Comparison of ENCODE assay signal across 11 cellular contexts in the genomic region with DNA sequence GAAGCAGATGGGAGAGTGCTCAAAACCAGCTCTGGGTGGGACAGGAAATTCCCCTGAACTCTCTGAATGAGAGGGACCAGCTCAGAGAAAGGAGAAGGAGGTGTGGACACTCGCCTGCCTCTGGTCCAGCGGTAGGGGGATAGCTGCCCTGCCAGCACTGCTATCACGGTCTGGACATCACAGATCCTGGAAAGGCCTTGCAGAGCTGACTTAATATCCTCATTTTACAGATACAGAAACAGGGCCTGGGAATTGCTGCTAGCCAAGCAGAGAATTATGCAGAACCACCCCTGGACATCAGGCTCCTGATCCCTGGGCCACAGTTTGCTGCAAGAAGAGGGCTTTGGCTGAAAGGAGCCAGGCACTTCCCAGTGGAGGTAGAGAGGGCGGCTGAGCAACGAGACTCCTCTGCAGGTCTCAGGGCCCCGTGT. TPM values are rescaled to one million over a fixed set of nuclear protein-coding genes. Genes with fewer than 3 reads are reported as not detected.
DNase-seq lines count a peak whose midpoint lies in the region; ATAC-seq, FAIRE-seq and TF ChIP-seq lines count a peak whose summit lies in the region.
"Had no signal": no experiment of that assay in that cellular context is flagged by ENCODE, and none has a peak within 500 bp of the region (broad histone marks: within the 10 kb centered on the region; RNA-seq: fewer than 3 reads in every experiment).

No MANE protein-coding gene starts in this region.

- H3K9me3 Mint-ChIP-seq in activated naive CD4-positive, alpha-beta T cell treated with anti-CD3 and anti-CD28 coated beads, Interleukin-2, amount 50 U/mL, for 72 hours, result no peaks in the 10 kb centered on the region

- no peak for TF ChIP-seq EP300 in HepG2 (IDR thresholded peaks at IDR 0.05; ENCODE audit: low read depth in 2 of 2, low read length in 2 of 2)
- no peak for TF ChIP-seq EP300 in HepG2 (CRISPR knock-in tag; IDR thresholded peaks at IDR 0.05; ENCODE audit: borderline replicate concordance)

- BruUV-seq in HepG2 (replicated peaks; lab: Mats Ljungman, UMichigan), result no TSS peak

- H3K4me1 ChIP-seq in HepG2 (ENCODE audit: insufficient read depth, low read length), result peaks cover 24% of the 10 kb centered on the region
- H3K4me1 ChIP-seq in right lobe of liver, result peaks cover 0 to 18% (median 0%) of the 10 kb centered on the region in 4 donors
- H3K4me1 ChIP-seq in lower lobe of right lung, result peaks cover 28% of the 10 kb centered on the region
- no peaks in the 10 kb centered on the region for H3K4me1 ChIP-seq in urinary bladder (ENCODE audit: insufficient read depth)
- H3K4me1 ChIP-seq: body of pancreas had no signal

- no peak for TF ChIP-seq CTCF in HepG2 (CRISPR knock-in tag; IDR thresholded peaks at IDR 0.05)
- TF ChIP-seq CTCF in right lobe of liver (IDR thresholded peaks at IDR 0.05), result no peak
- no peak for TF ChIP-seq CTCF in lower lobe of right lung (IDR thresholded peaks at IDR 0.05)
- TF ChIP-seq CTCF in GM20000 (IDR thresholded peaks at IDR 0.05; ENCODE audit: extremely low read depth, missing control alignments), result no peak

- H3K27ac ChIP-seq in HepG2 (ENCODE audit: extremely low read length, insufficient read depth, low read length) (no peak overlapping the region), right lobe of liver (no peak overlapping the region), lower lobe of right lung (peak overlapping the region; percentile 24), urinary bladder (ENCODE audit: low read depth) (peak overlapping the region; percentile 4)
- H3K27ac ChIP-seq: body of pancreas had no signal

- ATAC-seq in HepG2 (peak; percentile 71), right lobe of liver (no peak), lower lobe of right lung (no peak)
- ATAC-seq in activated naive CD4-positive, alpha-beta T cell treated with anti-CD3 and anti-CD28 coated beads, Interleukin-2, amount 50 U/mL, for 72 hours, result no peak
- ATAC-seq: body of pancreas had no signal

- H4K20me1 ChIP-seq in HepG2 (ENCODE audit: insufficient read depth, low read length), result no peaks in the 10 kb centered on the region

- peak overlapping the region; percentile 92 to 100 for H3K27ac Mint-ChIP-seq in activated naive CD4-positive, alpha-beta T cell treated with anti-CD3 and anti-CD28 coated beads, Interleukin-2, amount 50 U/mL, for 72 hours

- peaks cover 91 to 93% of the 10 kb centered on the region in 2 donors for H3K36me3 Mint-ChIP-seq in activated naive CD4-positive, alpha-beta T cell treated with anti-CD3 and anti-CD28 coated beads, Interleukin-2, amount 50 U/mL, for 72 hours

- peak overlapping the region; percentile 10; the same call in 1 of the 2 replicates for H3K4me2 ChIP-seq in HepG2 (ENCODE audit: low read depth, low read length)

- DNase-seq in HepG2 (ENCODE audit: low spot score), result no peak
- DNase-seq in right lobe of liver, result no peak
- DNase-seq in activated naive CD4-positive, alpha-beta T cell treated with anti-CD3 and anti-CD28 coated beads, Interleukin-2, amount 50 U/mL, for 72 hours (ENCODE audit: low spot score in 2 of 2), result no peak
- DNase-seq in lower lobe of right lung, result no peak
- no peak for DNase-seq in germinal center (ENCODE audit: low spot score)
- no peak for DNase-seq in NCI-H524 (lab: John Stamatoyannopoulos, UW)
- DNase-seq in GM20000 (ENCODE audit: low spot score), result no peak
- DNase-seq: body of pancreas, C1 segment of cervical spinal cord, NCI-H2081 had no signal

- H3K36me3 ChIP-seq in HepG2 (replicated peaks in 1 of 2; ENCODE audit: control insufficient read depth in 1 of 2, insufficient read depth in 2 of 2, low read length in 2 of 2) (no peaks in the 10 kb centered on the region), right lobe of liver (no peaks in the 10 kb centered on the region), lower lobe of right lung (no peaks in the 10 kb centered on the region), urinary bladder (ENCODE audit: insufficient read depth) (no peaks in the 10 kb centered on the region)

- 3% methylated on average over 5 of the region's 6 CpGs for WGBS in HepG2 (ENCODE audit: low lambda C conversion rate)
- WGBS in right lobe of liver (ENCODE audit: insufficient coverage, low coverage, low lambda C conversion rate, missing lambda C conversion rate), result 37% methylated on average over 6 of the region's 6 CpGs
- WGBS in urinary bladder, result 29% methylated on average over 6 of the region's 6 CpGs

- in situ Hi-C loops in HepG2 (cut with HindIII; ENCODE audit: extremely low pct_ligation_motif_present, low pct_unique_long_range_greater_than_20kb), result no loop called here

- TF ChIP-seq RAD21 in HepG2 (CRISPR knock-in tag; IDR thresholded peaks at IDR 0.05), result no peak

- H3K9me3 ChIP-seq in HepG2 (ENCODE audit: low read length) (no peaks in the 10 kb centered on the region), right lobe of liver (no peaks in the 10 kb centered on the region), lower lobe of right lung (no peaks in the 10 kb centered on the region)
- H3K9me3 ChIP-seq: body of pancreas had no signal

- H3K27me3 ChIP-seq in HepG2 (ENCODE audit: control insufficient read depth in 1 of 2, insufficient read depth in 2 of 2, low read length in 2 of 2), result peaks cover 0 to 5% of the 10 kb centered on the region in 2 experiments; a peak in 1 of 5 replicates
- H3K27me3 ChIP-seq in right lobe of liver, result no peaks in the 10 kb centered on the region
- no peaks in the 10 kb centered on the region for H3K27me3 ChIP-seq in lower lobe of right lung (ENCODE audit: low read depth)
- H3K27me3 ChIP-seq: body of pancreas had no signal

- POLR2A ChIA-PET in HepG2 (lab: Yijun Ruan, JAX), result no interaction called here

- H2AFZ ChIP-seq in HepG2 (ENCODE audit: low read length), result no peak overlapping the region

- FAIRE-seq in HepG2 (lab: Jason Lieb, UNC), result no peak

- no peaks in the 10 kb centered on the region for H3K79me2 ChIP-seq in HepG2 (ENCODE audit: insufficient read depth, low read length)

- no peak for TF ChIP-seq POLR2A in HepG2 (IDR thresholded peaks at IDR 0.05; ENCODE audit: insufficient read depth in 1 of 2, low read depth in 2 of 2, low read length in 2 of 2)
- no peak for TF ChIP-seq POLR2A in right lobe of liver (IDR thresholded peaks at IDR 0.05)

- intact Hi-C loops in HepG2 (cut with micrococcal nuclease; ENCODE audit: unreplicated experiment) (no loop called here), right lobe of liver (cut with DNase I) (loop anchor here in 1 of 2 donors (10.0 kb wide), 1 partner anchor 47 kb away; the partner anchor contains the start of gene PHF19), lower lobe of right lung (cut with DNase I) (no loop called here)

- H3K9ac ChIP-seq in HepG2 (ENCODE audit: insufficient read depth, low read depth, low read length), result no peak overlapping the region

- CTCF ChIA-PET in HepG2 (lab: Yijun Ruan, JAX; ENCODE audit: low intra/inter-chr PET ratio, low total read pairs), result no interaction called here

- H3K4me3 ChIP-seq in HepG2 (replicated peaks in 1 of 3; ENCODE audit: insufficient read depth in 1 of 3, low read depth in 2 of 3, low read length in 3 of 3), result no peak overlapping the region
- H3K4me3 ChIP-seq in right lobe of liver, result no peak overlapping the region
- H3K4me3 ChIP-seq in lower lobe of right lung, result no peak overlapping the region
- no peak overlapping the region for H3K4me3 ChIP-seq in urinary bladder (ENCODE audit: low read depth, low read length)
- H3K4me3 ChIP-seq: body of pancreas had no signal

RNA-seq across cellular contexts. Expression of gene TRAF1, which starts 4.8 kb away (rescaled TPM):
- total RNA-seq in HepG2 (2016; rRNA removed; fragmentation: Illumina TruSeq; extraction: Trizol) (0.11 and 0.44 TPM in 2 replicates), right lobe of liver (1 to 10 TPM in 5 of 6 experiments, under 1 TPM in 1; 0.99 to 2.5 (median 2.1) TPM), lower lobe of right lung (5.8 TPM), urinary bladder (4.5 TPM)
- 0.09 and 0.10 TPM in 2 replicates for total RNA-seq in HepG2 (2016; cell fraction: cytosol; rRNA removed; fragmentation: Illumina TruSeq; extraction: Trizol; ENCODE audit: low read depth)
- 0.25 and 0.39 TPM in 2 replicates for total RNA-seq in HepG2 (2016; cell fraction: insoluble cytoplasmic fraction; rRNA removed; fragmentation: Illumina TruSeq; extraction: Trizol)
- total RNA-seq in HepG2 (2016; cell fraction: membrane; rRNA removed; fragmentation: Illumina TruSeq; extraction: Trizol), result 0.09 and 0.21 TPM in 2 replicates
- total RNA-seq in HepG2 (2016; cell fraction: nucleus; rRNA removed; fragmentation: Illumina TruSeq; extraction: Trizol), result 0.75 and 0.87 TPM in 2 replicates
- polyA plus RNA-seq in HepG2 (2011; rRNA removed) (1.0 and 1.8 TPM in 2 replicates), urinary bladder (5.3 TPM)
- 0.48 and 0.60 TPM in 2 replicates for polyA plus RNA-seq in HepG2 (2011; cell fraction: cytosol; rRNA removed)
- polyA plus RNA-seq in HepG2 (2011; cell fraction: nucleus; rRNA removed), result 5.5 and 7.6 TPM in 2 replicates
- polyA plus RNA-seq in HepG2 (2012), result 0.59 and 0.96 TPM in 2 replicates
- polyA plus RNA-seq in HepG2 (2016; cell fraction: cytosol; fragmentation: Illumina TruSeq; extraction: Trizol; ENCODE audit: low read depth), result 0.07 and 0.10 TPM in 2 replicates
- polyA plus RNA-seq in HepG2 (2016; cell fraction: insoluble cytoplasmic fraction; fragmentation: Illumina TruSeq; extraction: Trizol; ENCODE audit: low read depth), result 0.19 and 0.26 TPM in 2 replicates
- polyA plus RNA-seq in HepG2 (2016; cell fraction: membrane; fragmentation: Illumina TruSeq; extraction: Trizol; ENCODE audit: low read depth), result 0.09 and 0.19 TPM in 2 replicates
- polyA plus RNA-seq in HepG2 (2016; cell fraction: nucleus; fragmentation: Illumina TruSeq; extraction: Trizol; ENCODE audit: insufficient read depth, low read depth), result 2.2 TPM in 2 replicates
- polyA minus RNA-seq in HepG2 (2011; rRNA and poly(A)+ RNA removed; ENCODE audit: low replicate concordance), result 0.91 and 1.4 TPM in 2 replicates
- polyA minus RNA-seq in HepG2 (2011; cell fraction: cytosol; rRNA and poly(A)+ RNA removed), result 0.09 and 0.20 TPM in 2 replicates
- 3.5 and 3.7 TPM in 2 replicates for polyA minus RNA-seq in HepG2 (2011; cell fraction: nucleus; rRNA and poly(A)+ RNA removed)
- 100 to 1,000 TPM in 1 of 2 donors, 10 to 100 TPM in 1; 99.5 to 100 TPM for total RNA-seq in activated naive CD4-positive, alpha-beta T cell treated with anti-CD3 and anti-CD28 coated beads, Interleukin-2, amount 50 U/mL, for 72 hours

RNA-seq across cellular contexts. Expression of gene PHF19, which starts 44.8 kb away (rescaled TPM):
- total RNA-seq in HepG2 (2016; rRNA removed; fragmentation: Illumina TruSeq; extraction: Trizol) (38.9 and 41.3 TPM in 2 replicates), right lobe of liver (1 to 10 TPM; 2.2 to 8.0 (median 5.2) TPM), lower lobe of right lung (24.4 TPM), urinary bladder (36.6 TPM)
- 37.4 and 48.9 TPM in 2 replicates for total RNA-seq in HepG2 (2016; cell fraction: cytosol; rRNA removed; fragmentation: Illumina TruSeq; extraction: Trizol; ENCODE audit: low read depth)
- 37.1 and 41.5 TPM in 2 replicates for total RNA-seq in HepG2 (2016; cell fraction: insoluble cytoplasmic fraction; rRNA removed; fragmentation: Illumina TruSeq; extraction: Trizol)
- 43.2 and 56.9 TPM in 2 replicates for total RNA-seq in HepG2 (2016; cell fraction: membrane; rRNA removed; fragmentation: Illumina TruSeq; extraction: Trizol)
- total RNA-seq in HepG2 (2016; cell fraction: nucleus; rRNA removed; fragmentation: Illumina TruSeq; extraction: Trizol), result 34.7 and 40.7 TPM in 2 replicates
- polyA plus RNA-seq in HepG2 (2011; rRNA removed) (25.5 and 29.7 TPM in 2 replicates), urinary bladder (44.6 TPM)
- 20.2 and 33.0 TPM in 2 replicates for polyA plus RNA-seq in HepG2 (2011; cell fraction: cytosol; rRNA removed)
- polyA plus RNA-seq in HepG2 (2011; cell fraction: nucleus; rRNA removed), result 61.0 and 76.3 TPM in 2 replicates
- polyA plus RNA-seq in HepG2 (2012), result 20.3 and 24.3 TPM in 2 replicates
- 79.2 and 107 TPM in 2 replicates for polyA plus RNA-seq in HepG2 (2016; cell fraction: cytosol; fragmentation: Illumina TruSeq; extraction: Trizol; ENCODE audit: low read depth)
- polyA plus RNA-seq in HepG2 (2016; cell fraction: insoluble cytoplasmic fraction; fragmentation: Illumina TruSeq; extraction: Trizol; ENCODE audit: low read depth), result 42.2 and 45.3 TPM in 2 replicates
- 66.8 and 74.2 TPM in 2 replicates for polyA plus RNA-seq in HepG2 (2016; cell fraction: membrane; fragmentation: Illumina TruSeq; extraction: Trizol; ENCODE audit: low read depth)
- 60.4 and 66.8 TPM in 2 replicates for polyA plus RNA-seq in HepG2 (2016; cell fraction: nucleus; fragmentation: Illumina TruSeq; extraction: Trizol; ENCODE audit: insufficient read depth, low read depth)
- polyA minus RNA-seq in HepG2 (2011; rRNA and poly(A)+ RNA removed; ENCODE audit: low replicate concordance), result 67.2 and 159 TPM in 2 replicates
- 15.8 and 17.7 TPM in 2 replicates for polyA minus RNA-seq in HepG2 (2011; cell fraction: cytosol; rRNA and poly(A)+ RNA removed)
- polyA minus RNA-seq in HepG2 (2011; cell fraction: nucleus; rRNA and poly(A)+ RNA removed), result 34.7 and 42.2 TPM in 2 replicates
- total RNA-seq in activated naive CD4-positive, alpha-beta T cell treated with anti-CD3 and anti-CD28 coated beads, Interleukin-2, amount 50 U/mL, for 72 hours, result 100 to 1,000 TPM; 305 to 312 TPM

Comparison
In these comparisons a context has a peak if more than half of its experiments do, and no peak if none do; other contexts are left out.
1. H3K27ac ChIP-seq: peak in lower lobe of right lung (single experiment) and urinary bladder (single experiment); none in HepG2 (single experiment) and right lobe of liver (0 of 3).
2. RNA of gene TRAF1, which starts 4.8 kb away (total RNA-seq): 99.5 to 100 TPM in activated naive CD4-positive, alpha-beta T cell treated with anti-CD3 and anti-CD28 coated beads, Interleukin-2, amount 50 U/mL, for 72 hours; 5.8 TPM in lower lobe of right lung (single experiment), 4.5 TPM in urinary bladder (single experiment), 0.99 to 2.5 TPM in right lobe of liver and 0.09 to 0.87 TPM in HepG2; every median in the first group is over 10 times any median in the second.